ENCODE assay signal across 1 cellular context in the genomic region with DNA sequence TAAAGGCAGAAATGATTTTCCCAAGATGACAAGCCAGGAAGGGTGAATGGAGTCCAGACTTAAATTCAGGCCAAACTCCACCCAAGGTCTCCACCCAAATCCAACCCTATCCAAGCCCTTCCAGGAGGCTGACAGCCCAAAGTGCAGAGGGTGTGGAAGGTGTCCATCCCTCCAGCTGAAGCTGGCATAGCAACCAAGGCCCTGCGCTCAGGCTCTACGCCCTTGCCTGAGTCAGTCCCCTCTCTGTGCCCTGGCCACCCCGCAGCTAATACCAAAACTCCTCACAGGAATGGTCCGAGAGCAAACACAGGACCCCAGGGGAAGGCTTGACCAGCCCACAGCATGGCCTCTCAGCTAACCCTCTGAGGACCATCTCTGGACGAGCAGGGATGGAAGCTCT.
TF ChIP-seq lines count a peak whose summit lies in the region.

No MANE protein-coding gene starts in this region.

TF ChIP-seq in HepG2, 621 proteins besides CTCF, POLR2A, EP300 and RAD21:
- TF ChIP-seq, protein P1, sequence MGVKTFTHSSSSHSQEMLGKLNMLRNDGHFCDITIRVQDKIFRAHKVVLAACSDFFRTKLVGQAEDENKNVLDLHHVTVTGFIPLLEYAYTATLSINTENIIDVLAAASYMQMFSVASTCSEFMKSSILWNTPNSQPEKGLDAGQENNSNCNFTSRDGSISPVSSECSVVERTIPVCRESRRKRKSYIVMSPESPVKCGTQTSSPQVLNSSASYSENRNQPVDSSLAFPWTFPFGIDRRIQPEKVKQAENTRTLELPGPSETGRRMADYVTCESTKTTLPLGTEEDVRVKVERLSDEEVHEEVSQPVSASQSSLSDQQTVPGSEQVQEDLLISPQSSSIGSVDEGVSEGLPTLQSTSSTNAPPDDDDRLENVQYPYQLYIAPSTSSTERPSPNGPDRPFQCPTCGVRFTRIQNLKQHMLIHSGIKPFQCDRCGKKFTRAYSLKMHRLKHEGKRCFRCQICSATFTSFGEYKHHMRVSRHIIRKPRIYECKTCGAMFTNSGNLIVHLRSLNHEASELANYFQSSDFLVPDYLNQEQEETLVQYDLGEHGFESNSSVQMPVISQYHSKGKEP (CRISPR knock-in tag; IDR thresholded peaks at IDR 0.05), result no peak
- TF ChIP-seq ZNF674 (CRISPR knock-in tag; IDR thresholded peaks at IDR 0.05; ENCODE audit: low read depth) (no peak), SOX5 (CRISPR knock-in tag; IDR thresholded peaks at IDR 0.05; ENCODE audit: borderline replicate concordance) (no peak), ZNF713 (CRISPR knock-in tag; IDR thresholded peaks at IDR 0.05) (no peak)
